ENCODE assay signal across 22 cellular contexts in genomic region chr1:16478091-16478490, GRCh38. TPM values are rescaled to one million over a fixed set of nuclear protein-coding genes. Genes with fewer than 3 reads are reported as not detected.
"Had no signal": no experiment of that assay in that cellular context is flagged by ENCODE, and none has a peak within 500 bp of the region (broad histone marks: within the 10 kb centered on the region; RNA-seq: fewer than 3 reads in every experiment).

No MANE protein-coding gene starts in this region.

- H3K4me3 ChIP-seq: Peyer's patch, SJCRH30 had no signal

- H3K4me3 Mint-ChIP-seq: activated CD8-positive, alpha-beta T cell treated with anti-CD3 and anti-CD28 coated beads, Interleukin-2, amount 10 ng/mL, durations not matched to agents 7 days and 5 days; activated T-cell treated with anti-CD3 and anti-CD28 coated beads, Interleukin-2, amount 50 U/mL, for 24 hours; activated T-helper 1 cell treated with anti-CD3 and anti-CD28 coated beads, Interleukin-12 subunit alpha, Interleukin-12 subunit beta, Interleukin-2, Interleukin-4 antibody, amounts not matched to agents 30 ng/mL and 10 ng/mL and 1 ng/mL, durations not matched to agents 14 hours and 24 hours and 36 hours had no signal

- DNase-seq: activated CD4-positive, alpha-beta T cell treated with anti-CD3 and anti-CD28 coated beads for 4 hours; activated CD8-positive, alpha-beta T cell treated with anti-CD3 and anti-CD28 coated beads, Interleukin-2, amount 10 ng/mL, durations not matched to agents 7 days and 5 days; caudate nucleus; Karpas-422; MM.1S; NCI-H1105; NCI-H1436; NCI-H1694 treated with DMSO at 0.1 percent for 48 hours; NCI-H2029 treated with DMSO at 0.1 percent for 48 hours; NCI-H510A treated with DMSO at 0.1 percent for 48 hours; Peyer's patch; Right ventricle myocardium superior; SJCRH30; SK-N-SH; SW 1271 had no signal

- H3K27me3 Mint-ChIP-seq: activated T-cell treated with anti-CD3 and anti-CD28 coated beads, Interleukin-2, amount 50 U/mL, for 24 hours had no signal

- H3K9me3 ChIP-seq: Peyer's patch, SJCRH30, SK-N-SH had no signal

- H3K36me3 Mint-ChIP-seq: activated naive CD4-positive, alpha-beta T cell treated with anti-CD3 and anti-CD28 coated beads, Interleukin-2, amount 50 U/mL, for 72 hours had no signal

- H3K4me1 ChIP-seq: Peyer's patch, SJCRH30 had no signal

- H3K9me3 Mint-ChIP-seq: activated naive CD4-positive, alpha-beta T cell treated with anti-CD3 and anti-CD28 coated beads, Interleukin-2, amount 50 U/mL, for 72 hours; activated T-cell treated with anti-CD3 and anti-CD28 coated beads, Interleukin-2, amount 50 U/mL, for 24 hours; activated T-helper 1 cell treated with anti-CD3 and anti-CD28 coated beads, Interleukin-12 subunit alpha, Interleukin-12 subunit beta, Interleukin-2, Interleukin-4 antibody, amounts not matched to agents 30 ng/mL and 10 ng/mL and 1 ng/mL, durations not matched to agents 14 hours and 24 hours and 36 hours had no signal

- H3K27ac Mint-ChIP-seq: activated CD8-positive, alpha-beta T cell treated with anti-CD3 and anti-CD28 coated beads, Interleukin-2, amount 10 ng/mL, durations not matched to agents 7 days and 5 days; activated T-cell treated with anti-CD3 and anti-CD28 coated beads, Interleukin-2, amount 50 U/mL, for 24 hours; activated T-helper 1 cell treated with anti-CD3 and anti-CD28 coated beads, Interleukin-12 subunit alpha, Interleukin-12 subunit beta, Interleukin-2, Interleukin-4 antibody, amounts not matched to agents 30 ng/mL and 10 ng/mL and 1 ng/mL, durations not matched to agents 14 hours and 24 hours and 36 hours had no signal

- ATAC-seq: activated CD4-positive, CD25-positive, alpha-beta regulatory T cell treated with anti-CD3 and anti-CD28 coated beads, Interleukin-2, amount 50 U/mL, for 24 hours; activated CD8-positive, alpha-beta T cell treated with anti-CD3 and anti-CD28 coated beads, Interleukin-2, amount 10 ng/mL, durations not matched to agents 7 days and 5 days had no signal

- H3K27ac ChIP-seq: Peyer's patch, RWPE1, SJCRH30 had no signal

- H3K27me3 ChIP-seq: Peyer's patch, SJCRH30 had no signal

RNA-seq across cellular contexts. Expression of gene RNU1-1, which starts 36.0 kb away (rescaled TPM):
- polyA plus RNA-seq: adipose tissue, SK-N-SH had no signal

RNA-seq across cellular contexts. Expression of gene SPATA21, which starts 40.9 kb away (rescaled TPM):
- total RNA-seq: activated CD8-positive, alpha-beta T cell treated with anti-CD3 and anti-CD28 coated beads, Interleukin-2, amount 10 ng/mL, durations not matched to agents 7 days and 5 days; activated naive CD4-positive, alpha-beta T cell treated with anti-CD3 and anti-CD28 coated beads, Interleukin-2, amount 50 U/mL, for 72 hours; activated T-helper 1 cell treated with anti-CD3 and anti-CD28 coated beads, Interleukin-12 subunit alpha, Interleukin-12 subunit beta, Interleukin-2, Interleukin-4 antibody, amounts not matched to agents 30 ng/mL and 10 ng/mL and 1 ng/mL, durations not matched to agents 14 hours and 24 hours and 36 hours; Peyer's patch; Right ventricle myocardium superior; SJCRH30; T-helper 1 cell treated with Interleukin-12 subunit alpha and Interleukin-12 subunit beta and Interleukin-4 antibody, amounts not matched to agents 30 ng/mL and 1 ng/mL, for 36 hours had no signal
